Comparison of ENCODE assay signal across 24 cellular contexts in genomic region chr22:36828815-36829214, GRCh38. TPM values are rescaled to one million over a fixed set of nuclear protein-coding genes. Genes with fewer than 3 reads are reported as not detected.
A peak's percentile ranks its signal among the peaks of the same experiment; 100 is the strongest.
DNase-seq lines count a peak whose midpoint lies in the region; ATAC-seq and TF ChIP-seq lines count a peak whose summit lies in the region.
"Had no signal": no experiment of that assay in that cellular context is flagged by ENCODE, and none has a peak within 500 bp of the region (broad histone marks: within the 10 kb centered on the region; RNA-seq: fewer than 3 reads in every experiment).

No MANE protein-coding gene starts in this region.

- H3K4me1 ChIP-seq in HEK293 (ENCODE audit: control insufficient read depth, insufficient read depth, low read length) (no peaks in the 10 kb centered on the region), lower lobe of right lung (peaks cover 5% of the 10 kb centered on the region), colonic mucosa (no peaks in the 10 kb centered on the region)

- CTCF ChIA-PET in HEK293 (lab: Yijun Ruan, JAX), result interaction anchor here (0.6 to 1.5 kb wide), 4 partner anchors 25 to 677 kb away, joined by 3 to 9 read pairs (median 6); no protein-coding TSS in a partner anchor
- CTCF ChIA-PET in activated CD4-positive, alpha-beta memory T cell treated with anti-CD3 and anti-CD28 coated beads, Interleukin-2, amount 10 ng/mL, durations not matched to agents 7 days and 5 days (lab: Charles Lee), result no interaction called here

- H3K36me3 ChIP-seq in HEK293 (ENCODE audit: control insufficient read depth in 2 of 2, insufficient read depth in 1 of 2, low read length in 2 of 2), result no peaks in the 10 kb centered on the region
- no peaks in the 10 kb centered on the region for H3K36me3 ChIP-seq in lower lobe of right lung
- H3K36me3 ChIP-seq in colonic mucosa, result no peaks in the 10 kb centered on the region
- H3K36me3 ChIP-seq: ovary, thoracic aorta had no signal

- H3K27ac ChIP-seq in HEK293 (ENCODE audit: extremely low read depth, low read depth, low read length) (no peak overlapping the region), lower lobe of right lung (no peak overlapping the region), colonic mucosa (no peak overlapping the region)
- H3K27ac ChIP-seq: C4-2B, ovary, thoracic aorta had no signal

- H3K27me3 ChIP-seq in lower lobe of right lung (ENCODE audit: low read depth), result peaks cover 22% of the 10 kb centered on the region
- no peaks in the 10 kb centered on the region for H3K27me3 ChIP-seq in colonic mucosa
- H3K27me3 ChIP-seq: ovary had no signal

- POLR2A ChIA-PET in HEK293 (lab: Yijun Ruan, JAX), result no interaction called here
- POLR2A ChIA-PET in activated CD4-positive, alpha-beta memory T cell treated with anti-CD3 and anti-CD28 coated beads, Interleukin-2, amount 10 ng/mL, durations not matched to agents 7 days and 5 days (lab: Charles Lee), result no interaction called here

- peak; percentile 34 to 48 for ATAC-seq in activated T-cell treated with anti-CD3 and anti-CD28 coated beads, Interleukin-2, amount 50 U/mL, for 4 hours
- ATAC-seq in lower lobe of right lung, result peak; percentile 19 to 45
- no peak for ATAC-seq in stimulated activated naive B cell treated with anti-CD40 and anti-IgM and Interleukin-4, amounts not matched to agents 10 μg/mL and 1 μg/mL and 100 μg/mL, for 72 hours (replicated peaks)
- ATAC-seq: naive thymus-derived CD8-positive, alpha-beta T cell; sciatic nerve had no signal

- no peaks in the 10 kb centered on the region for H3K9me3 Mint-ChIP-seq in activated T-cell treated with anti-CD3 and anti-CD28 coated beads, Interleukin-2, amount 50 U/mL, for 4 hours
- no peaks in the 10 kb centered on the region for H3K9me3 Mint-ChIP-seq in activated CD4-positive, alpha-beta memory T cell treated with anti-CD3 and anti-CD28 coated beads, Interleukin-2, amount 10 ng/mL, durations not matched to agents 7 days and 5 days
- peaks cover 7 to 9% of the 10 kb centered on the region in 2 donors for H3K9me3 Mint-ChIP-seq in stimulated activated naive B cell treated with anti-CD40 and anti-IgM and Interleukin-4, amounts not matched to agents 10 μg/mL and 1 μg/mL and 100 μg/mL, for 72 hours

- H3K36me3 Mint-ChIP-seq in activated T-cell treated with anti-CD3 and anti-CD28 coated beads, Interleukin-2, amount 50 U/mL, for 4 hours (ENCODE audit: insufficient read depth), result no peaks in the 10 kb centered on the region
- H3K36me3 Mint-ChIP-seq in activated CD4-positive, alpha-beta memory T cell treated with anti-CD3 and anti-CD28 coated beads, Interleukin-2, amount 10 ng/mL, durations not matched to agents 7 days and 5 days (ENCODE audit: low read depth), result no peaks in the 10 kb centered on the region
- H3K36me3 Mint-ChIP-seq in stimulated activated naive B cell treated with anti-CD40 and anti-IgM and Interleukin-4, amounts not matched to agents 10 μg/mL and 1 μg/mL and 100 μg/mL, for 72 hours, result peaks cover 6 to 8% of the 10 kb centered on the region in 2 donors

- no peak overlapping the region for H3K27ac Mint-ChIP-seq in activated CD4-positive, alpha-beta memory T cell treated with anti-CD3 and anti-CD28 coated beads, Interleukin-2, amount 10 ng/mL, durations not matched to agents 7 days and 5 days
- no peak overlapping the region for H3K27ac Mint-ChIP-seq in stimulated activated naive B cell treated with anti-CD40 and anti-IgM and Interleukin-4, amounts not matched to agents 10 μg/mL and 1 μg/mL and 100 μg/mL, for 72 hours
- H3K27ac Mint-ChIP-seq: memory B cell; naive thymus-derived CD8-positive, alpha-beta T cell had no signal

- H3K27me3 Mint-ChIP-seq in activated T-cell treated with anti-CD3 and anti-CD28 coated beads, Interleukin-2, amount 50 U/mL, for 4 hours (ENCODE audit: low read depth), result peaks cover 35% of the 10 kb centered on the region
- H3K27me3 Mint-ChIP-seq in activated CD4-positive, alpha-beta memory T cell treated with anti-CD3 and anti-CD28 coated beads, Interleukin-2, amount 10 ng/mL, durations not matched to agents 7 days and 5 days, result peaks cover 26% of the 10 kb centered on the region
- H3K27me3 Mint-ChIP-seq in stimulated activated naive B cell treated with anti-CD40 and anti-IgM and Interleukin-4, amounts not matched to agents 10 μg/mL and 1 μg/mL and 100 μg/mL, for 72 hours, result peaks cover 29 to 34% of the 10 kb centered on the region in 2 donors

- H3K4me3 ChIP-seq in HEK293 (ENCODE audit: low read depth, low read length) (no peak overlapping the region), lower lobe of right lung (no peak overlapping the region), colonic mucosa (no peak overlapping the region)
- H3K4me3 ChIP-seq: ovary, thoracic aorta had no signal

- no peaks in the 10 kb centered on the region for H3K9me3 ChIP-seq in HEK293 (ENCODE audit: control insufficient read depth, insufficient read depth, low read depth, low read length)
- no peaks in the 10 kb centered on the region for H3K9me3 ChIP-seq in lower lobe of right lung
- no peaks in the 10 kb centered on the region for H3K9me3 ChIP-seq in colonic mucosa
- H3K9me3 ChIP-seq: ovary, thoracic aorta had no signal

- intact Hi-C loops in lower lobe of right lung (cut with DNase I), result no loop called here
- intact Hi-C loops in colonic mucosa (cut with DNase I), result no loop called here

- H3K9ac ChIP-seq in colonic mucosa (ENCODE audit: low read depth in 2 of 2, low read length in 2 of 2), result no peak overlapping the region

- no peak for DNase-seq in activated T-cell treated with anti-CD3 and anti-CD28 coated beads, Interleukin-2, amount 50 U/mL, for 4 hours
- DNase-seq in activated T-cell treated with anti-CD3 and anti-CD28 coated beads for 4 hours (no peak), lower lobe of right lung (no peak), HuH-7 (ENCODE audit: low spot score) (no peak), colonic mucosa (no peak)
- peak; percentile 20 for DNase-seq in activated CD4-positive, alpha-beta memory T cell treated with anti-CD3 and anti-CD28 coated beads, Interleukin-2, amount 10 ng/mL, durations not matched to agents 7 days and 5 days
- no peak for DNase-seq in stimulated activated naive B cell treated with anti-CD40 and anti-IgM and Interleukin-4, amounts not matched to agents 10 μg/mL and 1 μg/mL and 100 μg/mL, for 72 hours
- DNase-seq: activated CD8-positive, alpha-beta memory T cell treated with anti-CD3 and anti-CD28 coated beads, Interleukin-2, amount 50 U/mL, for 48 hours; activated gamma-delta T cell treated with Interleukin-2 at 50 U/mL for 16 hours; aorta; cerebellar nuclear complex; effector CD4-positive, alpha-beta T cell; KBM-7; kidney glomerular epithelial cell; naive thymus-derived CD8-positive, alpha-beta T cell; NCI-H2107; ovary; T1000 had no signal

- TF ChIP-seq CTCF in HEK293 (tag by site-specific recombination; IDR thresholded peaks at IDR 0.05) (no peak), lower lobe of right lung (IDR thresholded peaks at IDR 0.05) (no peak), colonic mucosa (IDR thresholded peaks at IDR 0.05) (no peak)

- no peak overlapping the region for H3K4me3 Mint-ChIP-seq in activated T-cell treated with anti-CD3 and anti-CD28 coated beads, Interleukin-2, amount 50 U/mL, for 4 hours
- H3K4me3 Mint-ChIP-seq in activated CD4-positive, alpha-beta memory T cell treated with anti-CD3 and anti-CD28 coated beads, Interleukin-2, amount 10 ng/mL, durations not matched to agents 7 days and 5 days, result no peak overlapping the region
- no peak overlapping the region for H3K4me3 Mint-ChIP-seq in stimulated activated naive B cell treated with anti-CD40 and anti-IgM and Interleukin-4, amounts not matched to agents 10 μg/mL and 1 μg/mL and 100 μg/mL, for 72 hours
- H3K4me3 Mint-ChIP-seq: memory B cell; naive thymus-derived CD8-positive, alpha-beta T cell had no signal

- H3K4me1 Mint-ChIP-seq in activated T-cell treated with anti-CD3 and anti-CD28 coated beads, Interleukin-2, amount 50 U/mL, for 4 hours (ENCODE audit: low read depth), result peaks cover 27% of the 10 kb centered on the region
- H3K4me1 Mint-ChIP-seq in activated CD4-positive, alpha-beta memory T cell treated with anti-CD3 and anti-CD28 coated beads, Interleukin-2, amount 10 ng/mL, durations not matched to agents 7 days and 5 days, result peaks cover 12% of the 10 kb centered on the region
- peaks cover 10% of the 10 kb centered on the region in 2 donors for H3K4me1 Mint-ChIP-seq in stimulated activated naive B cell treated with anti-CD40 and anti-IgM and Interleukin-4, amounts not matched to agents 10 μg/mL and 1 μg/mL and 100 μg/mL, for 72 hours

TF ChIP-seq in HEK293, 187 proteins besides CTCF, POLR2A, EP300 and RAD21 (continues in another document):
- no peak for TF ChIP-seq ZNF248 (tag by site-specific recombination; IDR thresholded peaks at IDR 0.05)
- TF ChIP-seq ZNF394 (tag by site-specific recombination; IDR thresholded peaks at IDR 0.05; ENCODE audit: borderline replicate concordance), result no peak
- TF ChIP-seq KLF17 (tag by site-specific recombination; IDR thresholded peaks at IDR 0.05), result 0 out of 2 replicates have a peak, but pooled peaks have one; percentile 42
- TF ChIP-seq OVOL3 (tag by site-specific recombination; IDR thresholded peaks at IDR 0.05), result no peak

RNA-seq across cellular contexts. Expression of gene PVALB, which starts 12.0 kb away (rescaled TPM):
- total RNA-seq in activated T-cell treated with anti-CD3 and anti-CD28 coated beads, Interleukin-2, amount 50 U/mL, for 4 hours, result not detected
- total RNA-seq in activated CD4-positive, alpha-beta memory T cell treated with anti-CD3 and anti-CD28 coated beads, Interleukin-2, amount 10 ng/mL, durations not matched to agents 7 days and 5 days, result not detected
- 4.5 TPM for total RNA-seq in lower lobe of right lung
- not detected for total RNA-seq in colonic mucosa
- total RNA-seq: aorta; naive thymus-derived CD8-positive, alpha-beta T cell; NCI-H460; sciatic nerve; thoracic aorta had no signal

RNA-seq across cellular contexts. Expression of gene NCF4, which starts 32.0 kb away (rescaled TPM):
- total RNA-seq in activated T-cell treated with anti-CD3 and anti-CD28 coated beads, Interleukin-2, amount 50 U/mL, for 4 hours, result 1 to 10 TPM; 1.2 to 2.3 (median 1.4) TPM
- 10 to 100 TPM; 59.9 to 60.1 TPM for total RNA-seq in activated CD4-positive, alpha-beta memory T cell treated with anti-CD3 and anti-CD28 coated beads, Interleukin-2, amount 10 ng/mL, durations not matched to agents 7 days and 5 days
- total RNA-seq in lower lobe of right lung, result 55.3 TPM
- total RNA-seq in colonic mucosa, result 1 to 10 TPM; 4.4 to 8.5 TPM
- total RNA-seq: NCI-H460 had no signal

RNA-seq across cellular contexts. Expression of gene IFT27, which starts 52.9 kb away (rescaled TPM):
- 10 to 100 TPM; 19.5 to 25.5 (median 25.2) TPM for total RNA-seq in activated T-cell treated with anti-CD3 and anti-CD28 coated beads, Interleukin-2, amount 50 U/mL, for 4 hours
- total RNA-seq in activated CD4-positive, alpha-beta memory T cell treated with anti-CD3 and anti-CD28 coated beads, Interleukin-2, amount 10 ng/mL, durations not matched to agents 7 days and 5 days, result 10 to 100 TPM; 28.3 to 29.5 TPM
- total RNA-seq in lower lobe of right lung, result 30.2 TPM
- 10 to 100 TPM; 27.1 to 44.6 TPM for total RNA-seq in colonic mucosa

Comparison
In these comparisons a context has a peak if more than half of its experiments do, and no peak if none do; other contexts are left out.
1. ATAC-seq: peak in activated T-cell treated with anti-CD3 and anti-CD28 coated beads, Interleukin-2, amount 50 U/mL, for 4 hours (2 of 2) and lower lobe of right lung (2 of 2); none in stimulated activated naive B cell treated with anti-CD40 and anti-IgM and Interleukin-4, amounts not matched to agents 10 μg/mL and 1 μg/mL and 100 μg/mL, for 72 hours (0 of 2).